Comparison of ENCODE assay signal across 1 cellular context in genomic region chr10:120184547-120185337, GRCh38.
TF ChIP-seq lines count a peak whose summit lies in the region.

No MANE protein-coding gene starts in this region.

TF ChIP-seq in HEK293, 187 proteins besides CTCF, POLR2A, EP300 and RAD21 (continued from another document):
- peak; percentile 43; the same call in 1 of the 2 replicates for TF ChIP-seq ZNF692 (tag by site-specific recombination; IDR thresholded peaks at IDR 0.05)
- TF ChIP-seq MZF1 (tag by site-specific recombination; IDR thresholded peaks at IDR 0.05; ENCODE audit: borderline replicate concordance), result peak; percentile 86; the same call in 1 of the 2 replicates
- TF ChIP-seq ZNF148 (tag by site-specific recombination; IDR thresholded peaks at IDR 0.05; ENCODE audit: borderline replicate concordance), result no peak
